ENCODE assay signal across 8 cellular contexts in genomic region chr3:112390783-112391641, GRCh38. TPM values are rescaled to one million over a fixed set of nuclear protein-coding genes. Genes with fewer than 3 reads are reported as not detected.
DNase-seq lines count a peak whose midpoint lies in the region; ATAC-seq and TF ChIP-seq lines count a peak whose summit lies in the region.

No MANE protein-coding gene starts in this region.

- H3K4me1 ChIP-seq in suprapubic skin = peaks cover 6% of the 10 kb centered on the region

- H3K9me3 ChIP-seq in suprapubic skin = no peaks in the 10 kb centered on the region

- peak overlapping the region; percentile 95 for H3K27ac ChIP-seq in caudate nucleus (ENCODE audit: low read depth, low read length)
- peak overlapping the region; percentile 89 for H3K27ac ChIP-seq in layer of hippocampus (ENCODE audit: low read depth, low read length)
- H3K27ac ChIP-seq in suprapubic skin = peak overlapping the region; percentile 47

- TF ChIP-seq POLR2A in suprapubic skin (IDR thresholded peaks at IDR 0.05) = no peak

- DNase-seq in GM04503 (ENCODE audit: low read depth) (peak; percentile 75), KBM-7 (peak; percentile 73), caudate nucleus (lab: John Stamatoyannopoulos, UW) (peak in 50 of 61 donors; percentile 9 to 85 (median 54)), suprapubic skin (ENCODE audit: low spot score in 2 of 2) (no peak), NCI-H526 treated with DMSO at 0.1 percent for 48 hours (lab: John Stamatoyannopoulos, UW) (no peak), T-helper 9 cell (no peak)

- WGBS in suprapubic skin = 37% methylated on average over 4 of the region's 4 CpGs

- H3K4me3 ChIP-seq in suprapubic skin = no peak overlapping the region

- no peaks in the 10 kb centered on the region for H3K27me3 ChIP-seq in layer of hippocampus (ENCODE audit: control insufficient read depth, insufficient read depth, low read length)
- H3K27me3 ChIP-seq in suprapubic skin = no peaks in the 10 kb centered on the region

- in situ Hi-C loops in KBM-7 (cut with MboI; ENCODE audit: low pct_unique_long_range_greater_than_20kb, low sequenced_read_pairs) = no loop called here

- ATAC-seq in GM21447 (IDR thresholded peaks at IDR 0.05; ENCODE audit: unreplicated experiment) = no peak

- no peak for TF ChIP-seq EP300 in suprapubic skin (IDR thresholded peaks at IDR 0.05)

- TF ChIP-seq CTCF in suprapubic skin (IDR thresholded peaks at IDR 0.05) = no peak

- H3K36me3 ChIP-seq in suprapubic skin = no peaks in the 10 kb centered on the region

RNA-seq across cellular contexts. Expression of gene CD200, which starts 58.1 kb away (rescaled TPM):
- total RNA-seq in suprapubic skin = 1 to 10 TPM; 2.7 to 5.3 (median 3.6) TPM

Comparison
In these comparisons a context has a peak if more than half of its experiments do, and no peak if none do; other contexts are left out.
1. DNase-seq: peak in GM04503 (single experiment), KBM-7 (single experiment) and caudate nucleus (50 of 61); none in suprapubic skin (0 of 2), NCI-H526 treated with DMSO at 0.1 percent for 48 hours (single experiment) and T-helper 9 cell (single experiment).
2. Peak in every context shown above with its lines, with median percentiles within 50 percentile points of each other: H3K27ac ChIP-seq.